Comparison of ENCODE assay signal across 1 cellular context in genomic region chr3:64533565-64534317, GRCh38.
TF ChIP-seq lines count a peak whose summit lies in the region.

No MANE protein-coding gene starts in this region.

TF ChIP-seq in IMR-90, 13 proteins besides CTCF, POLR2A, EP300 and RAD21 (continued from another document):
- TF ChIP-seq CEBPB (IDR thresholded peaks at IDR 0.05; ENCODE audit: low read depth, low read length) (no peak), RFX5 (IDR thresholded peaks at IDR 0.05; ENCODE audit: low read depth, low read length) (no peak), NFE2L2 (IDR thresholded peaks at IDR 0.05; ENCODE audit: low read depth, low read length) (no peak), ELK1 (IDR thresholded peaks at IDR 0.05; ENCODE audit: borderline replicate concordance, low read depth, low read length) (no peak)
